In genomic region chr14:68513137-68513536, GRCh38 we compare ENCODE assay signal across 11 cellular contexts.
DNase-seq lines count a peak whose midpoint lies in the region; ATAC-seq, FAIRE-seq and TF ChIP-seq lines count a peak whose summit lies in the region.
"Had no signal": no experiment of that assay in that cellular context is flagged by ENCODE, and none has a peak within 500 bp of the region (broad histone marks: within the 10 kb centered on the region; RNA-seq: fewer than 3 reads in every experiment).

No MANE protein-coding gene starts in this region.

- TF ChIP-seq RAD21 in IMR-90 (IDR thresholded peaks at IDR 0.05; ENCODE audit: low read length) = no peak
- TF ChIP-seq RAD21 in H1 (IDR thresholded peaks at IDR 0.05 in 1 of 2, conservative IDR thresholded peaks at IDR 0.05 in 1 of 2; ENCODE audit: low read depth in 2 of 2, low read length in 2 of 2) = no peak

- H3K4me3 ChIP-seq in IMR-90 (ENCODE audit: insufficient read depth, low read depth, low read length) (no peak overlapping the region), H1 (ENCODE audit: extremely low read depth in 1 of 4, insufficient read depth in 2 of 4, low read depth in 3 of 4, low read length in 4 of 4) (no peak overlapping the region), spleen (no peak overlapping the region)

- H2BK20ac ChIP-seq in IMR-90 (ENCODE audit: low read depth, low read length) (peak overlapping the region; percentile 66; the same call in 1 of the 2 replicates), H1 (ENCODE audit: low read length) (0 out of 2 replicates have a peak overlapping the region, but pooled peaks have one; percentile 64)

- POLR2A ChIA-PET in IMR-90 (lab: Charles Lee; ENCODE audit: unreplicated experiment) = no interaction called here
- POLR2A ChIA-PET in H1 (lab: Charles Lee; ENCODE audit: partially characterized antibody) = no interaction called here

- TF ChIP-seq POLR2A in IMR-90 (IDR thresholded peaks at IDR 0.05; ENCODE audit: low read depth, low read length) (no peak), H1 (IDR thresholded peaks at IDR 0.05; ENCODE audit: control extremely low read depth in 1 of 2, low read depth in 2 of 2, low read length in 2 of 2) (no peak), spleen (IDR thresholded peaks at IDR 0.05) (no peak)

- H2AK9ac ChIP-seq in IMR-90 (replicated peaks; ENCODE audit: low read depth, low read length, poor library complexity) = peak overlapping the region; percentile 20

- peak overlapping the region; percentile 64 for H2AFZ ChIP-seq in IMR-90 (replicated peaks; ENCODE audit: low read length, poor library complexity)
- no peak overlapping the region for H2AFZ ChIP-seq in H1 (ENCODE audit: low read length)

- intact Hi-C loops in IMR-90 (cut with micrococcal nuclease) = no loop called here
- intact Hi-C loops in spleen (cut with DNase I; ENCODE audit: low total_unique reads) = no loop called here

- H3K56ac ChIP-seq in IMR-90 (ENCODE audit: extremely low read depth, insufficient read depth, low read length) = no peak overlapping the region
- H3K56ac ChIP-seq in H1 (replicated peaks; ENCODE audit: insufficient read length, low read depth, low read length) = no peak overlapping the region

- CTCF ChIA-PET in IMR-90 (lab: Yijun Ruan, JAX) (no interaction called here), H1 (lab: Charles Lee; ENCODE audit: partially characterized antibody) (interaction anchor here (1.2 to 1.8 kb wide), 3 partner anchors 21 to 215 kb away, joined by 4 to 5 read pairs (median 4); no protein-coding TSS in a partner anchor)

- no peak overlapping the region for H3K9ac ChIP-seq in IMR-90 (ENCODE audit: low read depth, low read length)
- H3K9ac ChIP-seq in H1 (replicated peaks in 1 of 4; ENCODE audit: extremely low read depth in 1 of 4, low read depth in 3 of 4, low read length in 3 of 4) = no peak overlapping the region

- TF ChIP-seq CTCF in IMR-90 (conservative IDR thresholded peaks at IDR 0.05; ENCODE audit: low read depth, low read length) (no peak), H1 (IDR thresholded peaks at IDR 0.05; ENCODE audit: control extremely low read depth in 1 of 3, insufficient read depth in 1 of 3, low read depth in 1 of 3, low read length in 3 of 3) (no peak), spleen (IDR thresholded peaks at IDR 0.05 in 8 of 11, conservative IDR thresholded peaks at IDR 0.05 in 3 of 11) (no peak)

- H3K27me3 ChIP-seq in IMR-90 (ENCODE audit: control insufficient read depth, insufficient read depth, low read length) = no peaks in the 10 kb centered on the region
- no peaks in the 10 kb centered on the region for H3K27me3 ChIP-seq in H1 (replicated peaks in 1 of 4; ENCODE audit: control insufficient read depth in 3 of 4, extremely low read depth in 1 of 4, insufficient read depth in 3 of 4, low read length in 3 of 4)
- no peaks in the 10 kb centered on the region for H3K27me3 ChIP-seq in spleen (replicated peaks in 1 of 7)

- no peak for FAIRE-seq in H1 (lab: Jason Lieb, UNC)

- H3K27ac ChIP-seq in IMR-90 (ENCODE audit: insufficient read depth, low read length) (no peak overlapping the region), H1 (ENCODE audit: low read depth, low read length) (no peak overlapping the region), spleen (peak overlapping the region; percentile 44 to 85 (median 76))

- H3K4me1 ChIP-seq in IMR-90 (ENCODE audit: control insufficient read depth, insufficient read depth, low read length) = peaks cover 19% of the 10 kb centered on the region
- peaks cover 0 to 2% (median under 1%) of the 10 kb centered on the region in 4 experiments; a peak in 3 of 7 replicates for H3K4me1 ChIP-seq in H1 (replicated peaks in 1 of 4; ENCODE audit: control insufficient read depth in 3 of 4, insufficient read depth in 4 of 4, low read length in 3 of 4)
- H3K4me1 ChIP-seq in spleen = peaks cover 3 to 82% (median 23%) of the 10 kb centered on the region in 6 donors

- H3K9me1 ChIP-seq in IMR-90 (ENCODE audit: insufficient read depth, low read length) = peaks cover 25% of the 10 kb centered on the region

- H3K79me2 ChIP-seq in H1 (ENCODE audit: control insufficient read depth in 1 of 2, insufficient read depth in 2 of 2, low read length in 2 of 2) = no peaks in the 10 kb centered on the region

- H3K79me1 ChIP-seq in IMR-90 (ENCODE audit: low read depth in 1 of 2, low read length in 2 of 2) = no peaks in the 10 kb centered on the region
- H3K79me1 ChIP-seq in H1 (ENCODE audit: low read depth, low read length) = no peaks in the 10 kb centered on the region

- H3K4me2 ChIP-seq in IMR-90 (ENCODE audit: low read depth, low read length) (no peak overlapping the region), H1 (ENCODE audit: insufficient read depth in 1 of 2, low read depth in 2 of 2, low read length in 2 of 2) (no peak overlapping the region)

- in situ Hi-C loops in IMR-90 (cut with MboI; ENCODE audit: low sequenced_read_pairs) = no loop called here

- peak overlapping the region; percentile 70; the same call in 1 of the 2 replicates for H2BK120ac ChIP-seq in IMR-90 (ENCODE audit: low read depth, low read length)
- H2BK120ac ChIP-seq in H1 (replicated peaks; ENCODE audit: low read depth, low read length) = no peak overlapping the region

- H2BK15ac ChIP-seq in IMR-90 (ENCODE audit: low read depth, low read length) (peak overlapping the region; percentile 28; the same call in 1 of the 3 replicates), H1 (ENCODE audit: low read length) (no peak overlapping the region)

- no peaks in the 10 kb centered on the region for H4K20me1 ChIP-seq in IMR-90 (ENCODE audit: insufficient read depth, low read length)
- no peaks in the 10 kb centered on the region for H4K20me1 ChIP-seq in H1 (replicated peaks in 1 of 2; ENCODE audit: control insufficient read depth in 1 of 2, insufficient read depth in 2 of 2, low read length in 2 of 2)

- no peak overlapping the region; the same call in 1 of the 2 replicates for H4K5ac ChIP-seq in IMR-90 (ENCODE audit: low read depth, low read length)
- no peak overlapping the region for H4K5ac ChIP-seq in H1 (ENCODE audit: insufficient read length, low read depth, low read length)

- H3K4ac ChIP-seq in IMR-90 (ENCODE audit: low read depth, low read length) = peak overlapping the region; percentile 76
- H3K4ac ChIP-seq in H1 (replicated peaks; ENCODE audit: insufficient read length, low read depth, low read length) = no peak overlapping the region

- no peak overlapping the region for H2BK5ac ChIP-seq in IMR-90 (ENCODE audit: low read depth, low read length, poor library complexity, severe bottlenecking)
- H2BK5ac ChIP-seq in H1 (ENCODE audit: low read depth, low read length) = no peak overlapping the region

- ATAC-seq in GM18511 (IDR thresholded peaks at IDR 0.05; ENCODE audit: unreplicated experiment) (peak; percentile 37), IMR-90 (ENCODE audit: low read depth) (no peak)
- ATAC-seq: sciatic nerve had no signal

- H4K8ac ChIP-seq in IMR-90 (ENCODE audit: low read depth in 2 of 2, low read length in 2 of 2) (0 out of 4 replicates have a peak overlapping the region, but pooled peaks of 1 of the 2 experiments have one; percentile 55), H1 (ENCODE audit: extremely low read depth, insufficient read depth, low read length) (no peak overlapping the region)

- H2BK12ac ChIP-seq in H1 (ENCODE audit: low read depth, low read length) = no peak overlapping the region; the same call in 1 of the 2 replicates

- no peaks in the 10 kb centered on the region for H3K23me2 ChIP-seq in H1 (ENCODE audit: low read depth, low read length)

- WGBS in IMR-90 (ENCODE audit: extremely low coverage in 2 of 2, insufficient read length in 1 of 2), 2 experiments = no CpG with 5 or more reads among the region's 2 CpGs
- 100% methylated on average over 2 of the region's 2 CpGs; no CpG with 5 or more reads in 1 of the 2 experiments for WGBS in H1 (ENCODE audit: extremely low coverage in 1 of 2, insufficient coverage in 1 of 2, insufficient read length in 1 of 2, insufficient replicate concordance in 2 of 2, low coverage in 1 of 2, low lambda C conversion rate in 2 of 2, missing lambda C conversion rate in 1 of 2), 2 experiments
- 80 to 96% (median 88%) methylated on average over 2 of the region's 2 CpGs for WGBS in spleen, 5 donors

- H3K9me3 ChIP-seq in IMR-90 (ENCODE audit: control insufficient read depth, insufficient read depth, low read length) (no peaks in the 10 kb centered on the region), H1 (ENCODE audit: insufficient read depth in 2 of 2, low read depth in 1 of 2, low read length in 1 of 2) (no peaks in the 10 kb centered on the region; a peak in 1 of 4 replicates), spleen (no peaks in the 10 kb centered on the region)

- H2AK5ac ChIP-seq in IMR-90 (ENCODE audit: low read depth, low read length) = peak overlapping the region; percentile 75; the same call in 1 of the 2 replicates
- no peak overlapping the region for H2AK5ac ChIP-seq in H1 (ENCODE audit: low read depth, low read length)

- H3K23ac ChIP-seq in IMR-90 (ENCODE audit: low read depth, low read length) (peak overlapping the region; percentile 48; the same call in 1 of the 2 replicates), H1 (ENCODE audit: insufficient read length) (no peak overlapping the region)

- H3K36me3 ChIP-seq in IMR-90 (ENCODE audit: control insufficient read depth, insufficient read depth, low read length) (no peaks in the 10 kb centered on the region), H1 (ENCODE audit: control insufficient read depth in 2 of 4, insufficient read depth in 4 of 4, low read length in 3 of 4) (no peaks in the 10 kb centered on the region), spleen (no peaks in the 10 kb centered on the region)

- BruUV-seq in IMR-90 (replicated peaks; lab: Mats Ljungman, UMichigan) = no TSS peak

- H3K14ac ChIP-seq in IMR-90 (replicated peaks; ENCODE audit: low read depth, low read length) (peak overlapping the region; percentile 41; the same call in 1 of the 2 replicates), H1 (ENCODE audit: insufficient read length) (no peak overlapping the region)

- dilution Hi-C loops in IMR-90 (cut with HindIII; ENCODE audit: low sequenced_read_pairs, unreplicated experiment) = no loop called here

- DNase-seq in IMR-90 = no peak
- peak in 1 of 2 experiments; percentile 32 for DNase-seq in H1 (ENCODE audit: low read depth in 1 of 2, low spot score in 2 of 2)
- no peak for DNase-seq in spleen
- no peak for DNase-seq in EL
- DNase-seq in NCI-H524 (lab: John Stamatoyannopoulos, UW) = no peak
- no peak for DNase-seq in AG08395 (ENCODE audit: low spot score)
- no peak for DNase-seq in NCI-H2081 treated with DMSO at 0.1 percent for 48 hours (lab: John Stamatoyannopoulos, UW)
- DNase-seq: NCI-H774, SW 1271 had no signal

- H4K91ac ChIP-seq in IMR-90 (ENCODE audit: insufficient read depth, low read depth, low read length) (peak overlapping the region; percentile 30; the same call in 1 of the 2 replicates), H1 (replicated peaks; ENCODE audit: insufficient read length, low read length) (no peak overlapping the region)

- no peak for TF ChIP-seq EP300 in H1 (IDR thresholded peaks at IDR 0.05; ENCODE audit: borderline replicate concordance in 1 of 2, low read depth in 2 of 2, low read length in 2 of 2)

- H3K18ac ChIP-seq in IMR-90 (ENCODE audit: low read depth, low read length) = peak overlapping the region; percentile 11; the same call in 1 of the 2 replicates
- H3K18ac ChIP-seq in H1 (ENCODE audit: extremely low read depth, low read length) = no peak overlapping the region

TF ChIP-seq in IMR-90, 13 proteins besides CTCF, POLR2A, EP300 and RAD21 (continues in another document):
- TF ChIP-seq FOS (IDR thresholded peaks at IDR 0.05; ENCODE audit: low read depth, low read length) = no peak

Comparison
In these comparisons a context has a peak if more than half of its experiments do, and no peak if none do; other contexts are left out.
1. H3K27ac ChIP-seq: peak in spleen (8 of 8); none in IMR-90 (single experiment) and H1 (single experiment).